Comparison of ENCODE assay signal across 27 cellular contexts in genomic region chr10:109863775-109864174, GRCh38.
"Had no signal": no experiment of that assay in that cellular context is flagged by ENCODE, and none has a peak within 500 bp of the region (broad histone marks: within the 10 kb centered on the region; RNA-seq: fewer than 3 reads in every experiment).

No MANE protein-coding gene starts in this region.

- H3K4me2 ChIP-seq: neural progenitor cell, smooth muscle cell had no signal

- H3K27ac ChIP-seq: neural progenitor cell, ovary, parathyroid adenoma, psoas muscle, skin epidermis, spleen, stomach, thoracic aorta, thyroid gland, tibial nerve, upper lobe of left lung, vagina had no signal

- DNase-seq: natural killer cell; occipital lobe; ovary; posterior cingulate gyrus; psoas muscle; right cardiac atrium; spleen; stimulated activated CD4-positive, alpha-beta T cell treated with anti-CD3 and anti-CD28 coated beads, Interleukin-12 subunit alpha, Interleukin-12 subunit beta, amount 100 ng/mL, for 4 hours; stimulated activated CD4-positive, alpha-beta T cell treated with anti-CD3 and anti-CD28 coated beads, Interleukin-1b, Interleukin-23, amount 100 ng/mL, for 48 hours; stimulated activated CD4-positive, alpha-beta T cell treated with anti-CD3 and anti-CD28 coated beads, Interleukin-4, amount 100 ng/mL, for 1 hour; stimulated activated CD4-positive, alpha-beta T cell treated with anti-CD3 and anti-CD28 coated beads, Interleukin-4, amount 100 ng/mL, for 4 hours; stimulated activated CD8-positive, alpha-beta memory T cell treated with anti-CD3 and anti-CD28 coated beads, Interleukin-4, amount 100 ng/mL, for 48 hours; stimulated activated naive B cell treated with anti-CD40 and anti-IgM and Interleukin-4, amounts not matched to agents 10 μg/mL and 1 μg/mL and 100 μg/mL, for 72 hours; stimulated activated naive CD4-positive, alpha-beta T cell treated with Interleukin-2 at 50 U/mL for 16 hours; stomach; thyroid gland; trophoblast cell; upper lobe of left lung had no signal

- H3K4me1 ChIP-seq: psoas muscle, stomach, tibial nerve, vagina had no signal

- H3K4me3 ChIP-seq: neural progenitor cell, ovary, psoas muscle, skin epidermis, smooth muscle cell, spleen, stomach, thoracic aorta, thyroid gland, tibial nerve, upper lobe of left lung, vagina had no signal

- H3K9me3 ChIP-seq: ovary, thyroid gland, vagina had no signal

- H3K9ac ChIP-seq: neural progenitor cell, parathyroid adenoma had no signal

- FAIRE-seq: urothelium cell line had no signal

- H3K27me3 ChIP-seq: neural progenitor cell, ovary, spleen, stomach, thyroid gland, tibial nerve, upper lobe of left lung, vagina had no signal

- ATAC-seq: natural killer cell; psoas muscle; right cardiac atrium; sciatic nerve; stimulated activated naive B cell treated with anti-CD40 and anti-IgM and Interleukin-4, amounts not matched to agents 10 μg/mL and 1 μg/mL and 100 μg/mL, for 72 hours had no signal

- H3K36me3 ChIP-seq: ovary had no signal

- H2AFZ ChIP-seq: neural progenitor cell, parathyroid adenoma had no signal

- H3K79me2 ChIP-seq: parathyroid adenoma had no signal
